13 cellular contexts compared by ENCODE assay signal in genomic region chr2:174495365-174496012, GRCh38.
DNase-seq lines count a peak whose midpoint lies in the region; ATAC-seq and TF ChIP-seq lines count a peak whose summit lies in the region.
"Had no signal": no experiment of that assay in that cellular context is flagged by ENCODE, and none has a peak within 500 bp of the region (broad histone marks: within the 10 kb centered on the region; RNA-seq: fewer than 3 reads in every experiment).

No MANE protein-coding gene starts in this region.

- H3K4me2 ChIP-seq in parathyroid adenoma (ENCODE audit: low read length) = peak overlapping the region; percentile 56
- H3K4me2 ChIP-seq: A549 had no signal

- TF ChIP-seq CTCF in parathyroid adenoma (IDR thresholded peaks at IDR 0.05) = no peak

- peak overlapping the region; percentile 75 for H2AFZ ChIP-seq in parathyroid adenoma

- peak; percentile 55 for DNase-seq in NCI-H82 (lab: John Stamatoyannopoulos, UW)
- DNase-seq in NCI-H82 treated with DMSO at 0.1 percent for 48 hours (lab: John Stamatoyannopoulos, UW; ENCODE audit: unreplicated experiment) = no peak
- peak; percentile 76 for DNase-seq in NCI-H510A (lab: John Stamatoyannopoulos, UW)
- no peak for DNase-seq in effector memory CD8-positive, alpha-beta T cell
- DNase-seq in NCI-H2227 (lab: John Stamatoyannopoulos, UW; ENCODE audit: unreplicated experiment) = no peak
- no peak for DNase-seq in SW480 (ENCODE audit: low spot score)
- DNase-seq: aorta, midbrain, right cardiac atrium, T-helper 1 cell had no signal

- no peaks in the 10 kb centered on the region for H3K36me3 ChIP-seq in parathyroid adenoma (ENCODE audit: control insufficient read depth, insufficient read depth, low read length)

- H3K9me3 ChIP-seq in parathyroid adenoma (ENCODE audit: control insufficient read depth, low read length) = no peaks in the 10 kb centered on the region
- H3K9me3 ChIP-seq: A549 had no signal

- no peak overlapping the region for H3K9ac ChIP-seq in parathyroid adenoma

- no peaks in the 10 kb centered on the region for H3K27me3 ChIP-seq in parathyroid adenoma (ENCODE audit: control insufficient read depth, insufficient read depth, low read length)

- H3K9me3 Mint-ChIP-seq in effector memory CD8-positive, alpha-beta T cell = no peaks in the 10 kb centered on the region

- H3K27me3 Mint-ChIP-seq in effector memory CD8-positive, alpha-beta T cell = no peaks in the 10 kb centered on the region

- peaks cover 14% of the 10 kb centered on the region for H3K36me3 Mint-ChIP-seq in effector memory CD8-positive, alpha-beta T cell (ENCODE audit: insufficient read depth)

- H3K4me1 Mint-ChIP-seq in effector memory CD8-positive, alpha-beta T cell (ENCODE audit: low read depth in 2 of 2) = peaks cover 26% of the 10 kb centered on the region in 2 donors

- no peak overlapping the region for H3K4me3 Mint-ChIP-seq in effector memory CD8-positive, alpha-beta T cell

- H3K4me3 ChIP-seq in parathyroid adenoma (ENCODE audit: low read depth, low read length) = peak overlapping the region; percentile 19
- H3K4me3 ChIP-seq: A549 had no signal

- ATAC-seq in effector memory CD8-positive, alpha-beta T cell (replicated peaks) = no peak
- no peak for ATAC-seq in HG03280 (IDR thresholded peaks at IDR 0.05; ENCODE audit: unreplicated experiment)
- ATAC-seq: A549, right cardiac atrium had no signal

- peak overlapping the region; percentile 97 to 98 for H3K27ac Mint-ChIP-seq in effector memory CD8-positive, alpha-beta T cell

- no peak overlapping the region for H3K27ac ChIP-seq in parathyroid adenoma
- H3K27ac ChIP-seq: A549 had no signal

- no peaks in the 10 kb centered on the region for H3K79me2 ChIP-seq in parathyroid adenoma

- H3K4me1 ChIP-seq in parathyroid adenoma = peaks cover 5% of the 10 kb centered on the region
- H3K4me1 ChIP-seq: A549 had no signal

Comparison
In these comparisons a context has a peak if more than half of its experiments do, and no peak if none do; other contexts are left out.
1. DNase-seq: peak in NCI-H82 (single experiment) and NCI-H510A (single experiment); none in NCI-H82 treated with DMSO at 0.1 percent for 48 hours (single experiment), effector memory CD8-positive, alpha-beta T cell (0 of 3), NCI-H2227 (single experiment) and SW480 (single experiment).